In genomic region chr7:22219036-22219435, GRCh38 we compare ENCODE assay signal across 16 cellular contexts.
DNase-seq lines count a peak whose midpoint lies in the region; ATAC-seq, FAIRE-seq and TF ChIP-seq lines count a peak whose summit lies in the region.
"Had no signal": no experiment of that assay in that cellular context is flagged by ENCODE, and none has a peak within 500 bp of the region (broad histone marks: within the 10 kb centered on the region; RNA-seq: fewer than 3 reads in every experiment).

No MANE protein-coding gene starts in this region.

- peak overlapping the region; percentile 14 to 53 for H3K27ac ChIP-seq in liver (ENCODE audit: low read depth in 1 of 2, low read length in 2 of 2)
- no peak overlapping the region for H3K27ac ChIP-seq in HepG2 (ENCODE audit: extremely low read length, insufficient read depth, low read length)
- peak overlapping the region; percentile 70 to 76 for H3K27ac ChIP-seq in kidney (ENCODE audit: low read depth in 2 of 2, low read length in 2 of 2)
- peak overlapping the region; percentile 87 to 98 for H3K27ac ChIP-seq in aorta (ENCODE audit: low read depth in 1 of 2, low read length in 2 of 2)
- no peak overlapping the region for H3K27ac ChIP-seq in smooth muscle cell (ENCODE audit: low read depth)

- BruUV-seq in HepG2 (replicated peaks; lab: Mats Ljungman, UMichigan), result no TSS peak

- no peaks in the 10 kb centered on the region for H3K9me3 Mint-ChIP-seq in activated naive CD8-positive, alpha-beta T cell treated with anti-CD3 and anti-CD28 coated beads, Interleukin-2, amount 50 U/mL, for 24 hours
- H3K9me3 Mint-ChIP-seq in activated T-cell treated with anti-CD3 and anti-CD28 coated beads, Interleukin-2, amount 50 U/mL, for 72 hours, result no peaks in the 10 kb centered on the region

- DNase-seq in HepG2 (ENCODE audit: low spot score) (no peak), kidney (no peak), putamen (ENCODE audit: low spot score) (peak; percentile 96), aorta (no peak), smooth muscle cell (lab: John Stamatoyannopoulos, UW; ENCODE audit: unreplicated experiment) (no peak)
- DNase-seq in activated naive CD8-positive, alpha-beta T cell treated with anti-CD3 and anti-CD28 coated beads, Interleukin-2, amount 50 U/mL, for 24 hours, result no peak
- no peak for DNase-seq in activated T-cell treated with anti-CD3 and anti-CD28 coated beads, Interleukin-2, amount 50 U/mL, for 72 hours
- DNase-seq: activated B cell treated with CpG ODN at 0.5 μM for 24 hours; activated T-cell treated with anti-CD3 and anti-CD28 coated beads for 4 hours; effector memory CD4-positive, alpha-beta T cell; HCEC 1CT; NCI-H2171; SW 1271 had no signal

- no peak for ATAC-seq in HepG2
- ATAC-seq in aorta (ENCODE audit: low FRiP score), result peak; percentile 43
- ATAC-seq in activated naive CD8-positive, alpha-beta T cell treated with anti-CD3 and anti-CD28 coated beads, Interleukin-2, amount 50 U/mL, for 24 hours, result no peak
- no peak for ATAC-seq in activated T-cell treated with anti-CD3 and anti-CD28 coated beads, Interleukin-2, amount 50 U/mL, for 72 hours (replicated peaks in 1 of 2)

- in situ Hi-C loops in HepG2 (cut with HindIII; ENCODE audit: extremely low pct_ligation_motif_present, low pct_unique_long_range_greater_than_20kb), result no loop called here

- H3K4me2 ChIP-seq in HepG2 (ENCODE audit: low read depth, low read length) (no peak overlapping the region), smooth muscle cell (no peak overlapping the region)

- H3K4me3 Mint-ChIP-seq in activated naive CD8-positive, alpha-beta T cell treated with anti-CD3 and anti-CD28 coated beads, Interleukin-2, amount 50 U/mL, for 24 hours, result no peak overlapping the region
- no peak overlapping the region for H3K4me3 Mint-ChIP-seq in activated T-cell treated with anti-CD3 and anti-CD28 coated beads, Interleukin-2, amount 50 U/mL, for 72 hours
- H3K4me3 Mint-ChIP-seq: activated B cell treated with CpG ODN at 0.5 μM for 24 hours had no signal

- no peaks in the 10 kb centered on the region for H3K27me3 ChIP-seq in liver (ENCODE audit: control insufficient read depth in 4 of 4, insufficient read depth in 4 of 4, low read length in 3 of 4)
- no peaks in the 10 kb centered on the region for H3K27me3 ChIP-seq in HepG2 (ENCODE audit: control insufficient read depth in 1 of 2, insufficient read depth in 2 of 2, low read length in 2 of 2)
- H3K27me3 ChIP-seq in aorta (ENCODE audit: control insufficient read depth in 1 of 2, insufficient read depth in 2 of 2, low read length in 1 of 2), result no peaks in the 10 kb centered on the region
- H3K27me3 ChIP-seq in smooth muscle cell (ENCODE audit: low read depth), result no peaks in the 10 kb centered on the region

- intact Hi-C loops in HepG2 (cut with micrococcal nuclease; ENCODE audit: unreplicated experiment), result no loop called here
- intact Hi-C loops in kidney (cut with DNase I), result no loop called here
- intact Hi-C loops in aorta (cut with DNase I), result no loop called here

- TF ChIP-seq RAD21 in liver (IDR thresholded peaks at IDR 0.05), result no peak
- TF ChIP-seq RAD21 in HepG2 (CRISPR knock-in tag; IDR thresholded peaks at IDR 0.05), result no peak

- H3K9me3 ChIP-seq in liver (ENCODE audit: control insufficient read depth in 4 of 4, low read length in 3 of 4) (no peaks in the 10 kb centered on the region), HepG2 (ENCODE audit: low read length) (no peaks in the 10 kb centered on the region), kidney (ENCODE audit: control insufficient read depth in 1 of 2, low read length in 2 of 2) (no peaks in the 10 kb centered on the region), aorta (ENCODE audit: control insufficient read depth, low read length) (peaks cover 1% of the 10 kb centered on the region), smooth muscle cell (replicated peaks; ENCODE audit: low read depth) (no peaks in the 10 kb centered on the region)

- no peaks in the 10 kb centered on the region for H3K4me1 Mint-ChIP-seq in activated naive CD8-positive, alpha-beta T cell treated with anti-CD3 and anti-CD28 coated beads, Interleukin-2, amount 50 U/mL, for 24 hours
- no peaks in the 10 kb centered on the region for H3K4me1 Mint-ChIP-seq in activated T-cell treated with anti-CD3 and anti-CD28 coated beads, Interleukin-2, amount 50 U/mL, for 72 hours (ENCODE audit: low read depth)

- H4K20me1 ChIP-seq in HepG2 (ENCODE audit: insufficient read depth, low read length) (no peaks in the 10 kb centered on the region; the same call in 1 of the 2 replicates), smooth muscle cell (ENCODE audit: low read depth) (no peaks in the 10 kb centered on the region)

- H3K79me2 ChIP-seq in HepG2 (ENCODE audit: insufficient read depth, low read length), result no peaks in the 10 kb centered on the region
- H3K79me2 ChIP-seq in smooth muscle cell (ENCODE audit: low read depth), result no peaks in the 10 kb centered on the region

- TF ChIP-seq EP300 in HepG2 (IDR thresholded peaks at IDR 0.05; ENCODE audit: low read depth in 2 of 2, low read length in 2 of 2) (no peak), HepG2 (CRISPR knock-in tag; IDR thresholded peaks at IDR 0.05; ENCODE audit: borderline replicate concordance) (no peak)

- POLR2A ChIA-PET in HepG2 (lab: Yijun Ruan, JAX), result no interaction called here

- FAIRE-seq in HepG2 (lab: Jason Lieb, UNC) (no peak), kidney (lab: Jason Lieb, UNC) (no peak)
- FAIRE-seq: A204.1, GM18507 had no signal

- H3K27ac Mint-ChIP-seq in activated naive CD8-positive, alpha-beta T cell treated with anti-CD3 and anti-CD28 coated beads, Interleukin-2, amount 50 U/mL, for 24 hours, result no peak overlapping the region
- H3K27ac Mint-ChIP-seq in activated T-cell treated with anti-CD3 and anti-CD28 coated beads, Interleukin-2, amount 50 U/mL, for 72 hours, result no peak overlapping the region
- H3K27ac Mint-ChIP-seq: activated B cell treated with CpG ODN at 0.5 μM for 24 hours had no signal

- H3K36me3 ChIP-seq in liver (ENCODE audit: control insufficient read depth in 4 of 4, insufficient read depth in 3 of 4, low read depth in 1 of 4, low read length in 3 of 4) (peaks cover 0 to 4% (median 0%) of the 10 kb centered on the region in 4 donors), HepG2 (replicated peaks in 1 of 2; ENCODE audit: control insufficient read depth in 1 of 2, insufficient read depth in 2 of 2, low read length in 2 of 2) (peaks cover 11 to 65% of the 10 kb centered on the region in 2 experiments), kidney (ENCODE audit: control insufficient read depth in 1 of 2, insufficient read depth in 2 of 2, low read length in 2 of 2) (no peaks in the 10 kb centered on the region), aorta (ENCODE audit: control insufficient read depth in 1 of 2, insufficient read depth in 2 of 2, low read length in 1 of 2) (no peaks in the 10 kb centered on the region), smooth muscle cell (ENCODE audit: low read depth) (no peaks in the 10 kb centered on the region)

- CTCF ChIA-PET in HepG2 (lab: Yijun Ruan, JAX; ENCODE audit: low intra/inter-chr PET ratio, low total read pairs), result no interaction called here

- H3K4me3 ChIP-seq in liver (ENCODE audit: low read depth in 1 of 3, low read length in 3 of 3) (peak overlapping the region; percentile 41 to 50 (median 45)), HepG2 (replicated peaks in 1 of 3; ENCODE audit: insufficient read depth in 1 of 3, low read depth in 2 of 3, low read length in 3 of 3) (no peak overlapping the region), kidney (ENCODE audit: low read length in 2 of 2) (peak overlapping the region; percentile 70 to 88), aorta (ENCODE audit: low read length in 2 of 2) (peak overlapping the region; percentile 61 to 93), smooth muscle cell (no peak overlapping the region)

- H3K27me3 Mint-ChIP-seq in activated naive CD8-positive, alpha-beta T cell treated with anti-CD3 and anti-CD28 coated beads, Interleukin-2, amount 50 U/mL, for 24 hours, result peaks cover 9% of the 10 kb centered on the region
- peaks cover 32% of the 10 kb centered on the region for H3K27me3 Mint-ChIP-seq in activated T-cell treated with anti-CD3 and anti-CD28 coated beads, Interleukin-2, amount 50 U/mL, for 72 hours (ENCODE audit: low read depth)
- H3K27me3 Mint-ChIP-seq: activated B cell treated with CpG ODN at 0.5 μM for 24 hours had no signal

- 78% methylated on average over 4 of the region's 4 CpGs for WGBS in liver
- 97% methylated on average over 4 of the region's 4 CpGs for WGBS in HepG2 (ENCODE audit: low lambda C conversion rate)
- WGBS in aorta, 2 donors, result 4 to 14% methylated on average over 4 of the region's 4 CpGs
- 92% methylated on average over 4 of the region's 4 CpGs for WGBS in smooth muscle cell (ENCODE audit: low lambda C conversion rate)

- H3K9ac ChIP-seq in liver (ENCODE audit: low read depth in 1 of 2, low read length in 2 of 2), result peak overlapping the region; percentile 6 to 45
- H3K9ac ChIP-seq in HepG2 (ENCODE audit: insufficient read depth, low read depth, low read length), result no peak overlapping the region
- peak overlapping the region in 1 of 2 donors; percentile 65 for H3K9ac ChIP-seq in kidney (ENCODE audit: low read length in 2 of 2)
- no peak overlapping the region for H3K9ac ChIP-seq in smooth muscle cell (ENCODE audit: low read depth)

- no peak overlapping the region for H2AFZ ChIP-seq in HepG2 (ENCODE audit: low read length)
- H2AFZ ChIP-seq in smooth muscle cell (ENCODE audit: low read depth), result no peak overlapping the region

- H3K4me1 ChIP-seq in liver (ENCODE audit: control insufficient read depth in 4 of 4, insufficient read depth in 4 of 4, low read length in 3 of 4) (peaks cover 0 to 3% (median 1%) of the 10 kb centered on the region in 4 donors), HepG2 (ENCODE audit: insufficient read depth, low read length) (peaks cover 29% of the 10 kb centered on the region), kidney (ENCODE audit: control insufficient read depth in 1 of 2, insufficient read depth in 1 of 2, low read depth in 1 of 2, low read length in 2 of 2) (peaks cover 0 to 6% of the 10 kb centered on the region in 2 donors), aorta (ENCODE audit: control insufficient read depth in 1 of 2, insufficient read depth in 2 of 2, low read length in 2 of 2) (peaks cover 7 to 19% of the 10 kb centered on the region in 2 donors), smooth muscle cell (ENCODE audit: low read depth) (peaks cover under 1% of the 10 kb centered on the region)

- no peak for TF ChIP-seq POLR2A in HepG2 (IDR thresholded peaks at IDR 0.05; ENCODE audit: insufficient read depth in 1 of 2, low read depth in 2 of 2, low read length in 2 of 2)

- TF ChIP-seq CTCF in liver (IDR thresholded peaks at IDR 0.05; ENCODE audit: low read depth, low read length, missing input control) (no peak), HepG2 (CRISPR knock-in tag; IDR thresholded peaks at IDR 0.05) (no peak), kidney (IDR thresholded peaks at IDR 0.05; ENCODE audit: borderline replicate concordance, extremely low read depth, insufficient read depth) (no peak), smooth muscle cell (IDR thresholded peaks at IDR 0.05; ENCODE audit: borderline replicate concordance, insufficient read depth, poor library complexity, severe bottlenecking) (no peak)

- H3F3A ChIP-seq in smooth muscle cell (ENCODE audit: low read depth), result no peaks in the 10 kb centered on the region

- peaks cover 2% of the 10 kb centered on the region for H3K36me3 Mint-ChIP-seq in activated naive CD8-positive, alpha-beta T cell treated with anti-CD3 and anti-CD28 coated beads, Interleukin-2, amount 50 U/mL, for 24 hours (ENCODE audit: low read depth)
- H3K36me3 Mint-ChIP-seq in activated T-cell treated with anti-CD3 and anti-CD28 coated beads, Interleukin-2, amount 50 U/mL, for 72 hours (ENCODE audit: insufficient read depth in 2 of 2), result no peaks in the 10 kb centered on the region

Comparison
In these comparisons a context has a peak if more than half of its experiments do, and no peak if none do; other contexts are left out.
1. H3K27ac ChIP-seq: peak in liver (2 of 2), kidney (2 of 2) and aorta (2 of 2); none in HepG2 (single experiment) and smooth muscle cell (single experiment).
2. H3K4me3 ChIP-seq: peak in liver (3 of 3), kidney (2 of 2) and aorta (2 of 2); none in HepG2 (0 of 3) and smooth muscle cell (single experiment).
3. H3K9ac ChIP-seq: peak in liver (2 of 2); none in HepG2 (single experiment) and smooth muscle cell (single experiment).